26 cellular contexts compared by ENCODE assay signal in genomic region chr1:118982281-118982680, GRCh38. TPM values are rescaled to one million over a fixed set of nuclear protein-coding genes. Genes with fewer than 3 reads are reported as not detected.
"Had no signal": no experiment of that assay in that cellular context is flagged by ENCODE, and none has a peak within 500 bp of the region (broad histone marks: within the 10 kb centered on the region; RNA-seq: fewer than 3 reads in every experiment).

No MANE protein-coding gene starts in this region.

- H3K36me3 Mint-ChIP-seq: mesothelial cell of epicardium had no signal

- H3K27ac ChIP-seq: left ventricle myocardium inferior, ovary, prostate gland, thyroid gland had no signal

- H3K4me3 Mint-ChIP-seq: activated naive CD8-positive, alpha-beta T cell; activated T-cell treated with anti-CD3 and anti-CD28 coated beads, Interleukin-2, amount 50 U/mL, for 24 hours; mesothelial cell of epicardium; natural killer cell had no signal

- ATAC-seq: natural killer cell; right cardiac atrium; stimulated activated naive CD8-positive, alpha-beta T cell treated with anti-CD3 and anti-CD28 coated beads, Interleukin-15, Interleukin-2, amounts not matched to agents 100 U/mL and 50 U/mL, for 24 hours had no signal

- H3K9me3 ChIP-seq: left ventricle myocardium inferior, ovary, prostate gland, thyroid gland had no signal

- H3K27ac Mint-ChIP-seq: activated naive CD8-positive, alpha-beta T cell; activated T-cell treated with anti-CD3 and anti-CD28 coated beads, Interleukin-2, amount 50 U/mL, for 24 hours; activated T-helper 2 cell treated with anti-CD3 and anti-CD28 coated beads, Interferon-gamma antibody, Interleukin-2, Interleukin-4, amounts not matched to agents 10 μg/mL and 5 μg/mL and 100 μg/mL, durations not matched to agents 14 hours and 24 hours and 36 hours; mesothelial cell of epicardium; natural killer cell had no signal

- H3K4me3 ChIP-seq: left ventricle myocardium inferior, ovary, prostate gland, thyroid gland had no signal

- DNase-seq: activated CD4-positive, alpha-beta T cell treated with anti-CD3 and anti-CD28 coated beads for 1 hour; activated CD8-positive, alpha-beta memory T cell treated with anti-CD3 and anti-CD28 coated beads, Interleukin-2, amount 50 U/mL, for 4 hours; activated naive CD4-positive, alpha-beta T cell; activated T-cell treated with anti-CD3 and anti-CD28 coated beads, Interleukin-2, amount 50 U/mL, for 24 hours; cerebellar nuclear complex; cortex of kidney; effector CD4-positive, alpha-beta T cell; erythroblast; hippocampal formation; kidney glomerular epithelial cell; left ventricle myocardium inferior; natural killer cell; ovary; right cardiac atrium; stimulated activated CD4-positive, alpha-beta T cell treated with anti-CD3 and anti-CD28 coated beads, Interleukin-12 subunit alpha, Interleukin-12 subunit beta, amount 100 ng/mL, for 4 hours; stimulated activated CD4-positive, alpha-beta T cell treated with anti-CD3 and anti-CD28 coated beads, Interleukin-4, amount 100 ng/mL, for 4 hours; stimulated activated naive CD8-positive, alpha-beta T cell treated with anti-CD3 and anti-CD28 coated beads, Interleukin-15, Interleukin-2, amounts not matched to agents 100 U/mL and 50 U/mL, for 24 hours; T-helper 9 cell; thyroid gland had no signal

- H3K9me3 Mint-ChIP-seq: mesothelial cell of epicardium, natural killer cell had no signal

- H3K36me3 ChIP-seq: left ventricle myocardium inferior, ovary, prostate gland, thyroid gland had no signal

- H3K4me1 ChIP-seq: prostate gland had no signal

RNA-seq across cellular contexts. Expression of gene TBX15, which starts 5.9 kb away (rescaled TPM):
- total RNA-seq: activated T-helper 2 cell treated with anti-CD3 and anti-CD28 coated beads, Interferon-gamma antibody, Interleukin-2, Interleukin-4, amounts not matched to agents 10 μg/mL and 5 μg/mL and 100 μg/mL, durations not matched to agents 14 hours and 24 hours and 36 hours; bronchial epithelial cell; mesothelial cell of epicardium; natural killer cell; T-helper 1 cell treated with Interleukin-12 subunit alpha and Interleukin-12 subunit beta and Interleukin-4 antibody, amounts not matched to agents 30 ng/mL and 1 ng/mL, for 36 hours; ureter had no signal
